In genomic region chr6:16760536-16761468, GRCh38 we compare ENCODE assay signal across 8 cellular contexts. TPM values are rescaled to one million over a fixed set of nuclear protein-coding genes. Genes with fewer than 3 reads are reported as not detected.
DNase-seq lines count a peak whose midpoint lies in the region; ATAC-seq and TF ChIP-seq lines count a peak whose summit lies in the region.

Gene ATXN1, minus strand, starts transcription at chr6:16761460.

- H3K4me1 Mint-ChIP-seq in activated T-cell treated with anti-CD3 and anti-CD28 coated beads, Interleukin-2, amount 50 U/mL, for 24 hours (ENCODE audit: low read depth): peaks cover 68% of the 10 kb centered on the region

- no peaks in the 10 kb centered on the region for H3K9me3 Mint-ChIP-seq in activated T-cell treated with anti-CD3 and anti-CD28 coated beads, Interleukin-2, amount 50 U/mL, for 24 hours

- ATAC-seq in GM19397 (IDR thresholded peaks at IDR 0.05; ENCODE audit: unreplicated experiment): peak; percentile 18

- peak in 2 of 4 donors; percentile 39 to 72 for TF ChIP-seq POLR2A in esophagus squamous epithelium (IDR thresholded peaks at IDR 0.05)

- no peak for TF ChIP-seq CTCF in esophagus squamous epithelium (IDR thresholded peaks at IDR 0.05)

- peaks cover 15% of the 10 kb centered on the region for H3K36me3 Mint-ChIP-seq in activated T-cell treated with anti-CD3 and anti-CD28 coated beads, Interleukin-2, amount 50 U/mL, for 24 hours (ENCODE audit: low read depth)

- 0 to 1% methylated on average over 6 of the region's 79 CpGs for WGBS in esophagus squamous epithelium, 2 donors

- peak within 1 kb of the TSS; percentile 92 for H3K27ac Mint-ChIP-seq in activated T-cell treated with anti-CD3 and anti-CD28 coated beads, Interleukin-2, amount 50 U/mL, for 24 hours

- H3K27me3 Mint-ChIP-seq in activated T-cell treated with anti-CD3 and anti-CD28 coated beads, Interleukin-2, amount 50 U/mL, for 24 hours: no peaks in the 10 kb centered on the region

- peak within 1 kb of the TSS; percentile 97 for H3K9ac ChIP-seq in muscle layer of colon (ENCODE audit: low read length)

- H3K9me3 ChIP-seq in esophagus squamous epithelium (no peaks in the 10 kb centered on the region), muscle layer of colon (ENCODE audit: low read length) (no peaks in the 10 kb centered on the region)

- H3K4me3 Mint-ChIP-seq in activated T-cell treated with anti-CD3 and anti-CD28 coated beads, Interleukin-2, amount 50 U/mL, for 24 hours: peak within 1 kb of the TSS; percentile 92

- peak within 1 kb of the TSS; percentile 97 to 100 (median 99) for H3K27ac ChIP-seq in esophagus squamous epithelium
- peak within 1 kb of the TSS; percentile 96 for H3K27ac ChIP-seq in muscle layer of colon (ENCODE audit: low read depth, low read length)

- H3K27me3 ChIP-seq in esophagus squamous epithelium (no peaks in the 10 kb centered on the region), muscle layer of colon (ENCODE audit: control insufficient read depth in 1 of 2, insufficient read depth in 2 of 2, low read length in 2 of 2) (no peaks in the 10 kb centered on the region)

- H3K36me3 ChIP-seq in esophagus squamous epithelium: peaks cover 0 to 3% (median 0%) of the 10 kb centered on the region in 3 donors
- H3K36me3 ChIP-seq in muscle layer of colon (ENCODE audit: insufficient read depth, low read length): no peaks in the 10 kb centered on the region

- H3K4me1 ChIP-seq in esophagus squamous epithelium (peaks cover 4 to 65% (median 18%) of the 10 kb centered on the region in 3 donors), muscle layer of colon (ENCODE audit: insufficient read depth, low read length) (peaks cover 35% of the 10 kb centered on the region)

- peak within 1 kb of the TSS; percentile 79 to 100 (median 98) for H3K4me3 ChIP-seq in esophagus squamous epithelium
- peak within 1 kb of the TSS; percentile 86 to 98 for H3K4me3 ChIP-seq in muscle layer of colon (ENCODE audit: low read depth in 1 of 2, low read length in 2 of 2)

- DNase-seq in Ammon's horn (ENCODE audit: low spot score): peak; percentile 52
- peak; percentile 70 for DNase-seq in NCI-H526 treated with DMSO at 0.1 percent for 48 hours (lab: John Stamatoyannopoulos, UW)
- DNase-seq in activated T-cell treated with anti-CD3 and anti-CD28 coated beads, Interleukin-2, amount 50 U/mL, for 24 hours: peak; percentile 72
- DNase-seq in esophagus squamous epithelium (lab: John Stamatoyannopoulos, UW): no peak
- peak; percentile 43 for DNase-seq in stromal cell of bone marrow (ENCODE audit: low read depth)
- no peak for DNase-seq in epidermal melanocyte (ENCODE audit: insufficient read length, low spot score)

- intact Hi-C loops in esophagus squamous epithelium (cut with DNase I): loop anchor here (10.0 kb wide), 1 partner anchor 246 kb away; no protein-coding TSS in a partner anchor

RNA-seq across cellular contexts. Expression of gene ATXN1, which starts in this region (rescaled TPM):
- 10 to 100 TPM; 17.5 to 50.5 (median 28.5) TPM for total RNA-seq in esophagus squamous epithelium

Comparison
In these comparisons a context has a peak if more than half of its experiments do, and no peak if none do; other contexts are left out.
1. DNase-seq: peak in Ammon's horn (single experiment), NCI-H526 treated with DMSO at 0.1 percent for 48 hours (single experiment), activated T-cell treated with anti-CD3 and anti-CD28 coated beads, Interleukin-2, amount 50 U/mL, for 24 hours (single experiment) and stromal cell of bone marrow (single experiment); none in esophagus squamous epithelium (single experiment) and epidermal melanocyte (single experiment).